In genomic region chr5:132854992-132855391, GRCh38 we compare ENCODE assay signal across 1 cellular context.
TF ChIP-seq lines count a peak whose summit lies in the region.

No MANE protein-coding gene starts in this region.

TF ChIP-seq in HepG2, 621 proteins besides CTCF, POLR2A, EP300 and RAD21:
- TF ChIP-seq ZNF770 (CRISPR knock-in tag; IDR thresholded peaks at IDR 0.05), result peak; percentile 70
- TF ChIP-seq ZMYM3 (CRISPR knock-in tag; IDR thresholded peaks at IDR 0.05), result peak; percentile 69; the same call in 1 of the 2 replicates
